Comparison of ENCODE assay signal across 1 cellular context in the genomic region with DNA sequence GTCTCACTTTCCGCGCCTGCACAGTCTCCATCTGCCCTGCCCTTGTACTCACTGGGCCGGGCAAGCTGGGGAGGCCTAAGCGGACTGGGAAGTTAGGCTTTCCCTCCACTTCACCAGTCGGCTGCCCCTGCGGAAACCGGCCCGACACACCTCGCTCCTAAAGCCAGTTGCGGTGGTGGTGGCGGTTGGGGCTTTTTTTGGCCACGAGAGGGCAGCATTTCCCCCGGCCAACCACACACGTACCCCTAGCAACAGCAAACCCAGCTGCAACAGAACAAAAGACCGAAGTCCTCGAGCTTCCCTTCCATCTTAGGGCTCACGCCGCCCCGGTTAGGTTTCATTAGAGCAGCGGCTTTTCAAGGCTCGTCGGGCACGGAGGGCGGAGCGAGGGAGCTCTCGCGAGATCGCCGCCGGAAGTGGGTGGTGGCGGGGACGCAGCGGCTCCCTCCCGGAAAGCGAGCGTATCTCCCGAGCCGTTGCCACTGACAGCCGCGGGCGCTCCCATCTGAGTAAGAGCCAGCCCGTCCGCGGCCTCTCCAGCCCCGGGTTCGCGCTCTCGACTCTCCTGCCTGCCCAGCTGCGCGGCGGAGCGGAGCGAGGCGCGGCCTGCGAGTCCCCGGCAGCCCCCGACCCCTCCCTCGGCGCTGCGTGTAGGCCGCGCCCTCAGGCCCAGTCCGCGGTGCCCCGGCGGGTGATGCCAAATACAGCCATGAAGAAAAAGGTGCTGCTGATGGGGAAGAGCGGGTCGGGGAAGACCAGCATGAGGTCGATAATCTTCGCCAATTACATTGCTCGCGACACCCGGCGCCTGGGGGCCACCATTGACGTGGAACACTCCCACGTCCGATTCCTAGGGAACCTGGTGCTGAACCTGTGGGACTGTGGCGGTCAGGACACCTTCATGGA.
TF ChIP-seq lines count a peak whose summit lies in the region.

A gene with protein sequence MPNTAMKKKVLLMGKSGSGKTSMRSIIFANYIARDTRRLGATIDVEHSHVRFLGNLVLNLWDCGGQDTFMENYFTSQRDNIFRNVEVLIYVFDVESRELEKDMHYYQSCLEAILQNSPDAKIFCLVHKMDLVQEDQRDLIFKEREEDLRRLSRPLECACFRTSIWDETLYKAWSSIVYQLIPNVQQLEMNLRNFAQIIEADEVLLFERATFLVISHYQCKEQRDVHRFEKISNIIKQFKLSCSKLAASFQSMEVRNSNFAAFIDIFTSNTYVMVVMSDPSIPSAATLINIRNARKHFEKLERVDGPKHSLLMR (plus strand): TSS at position 462 of the 906 bp plus-strand sequence. CDS start 233 bp downstream, at position 695.

TF ChIP-seq in H1, 55 proteins besides CTCF, POLR2A, EP300 and RAD21:
- TF ChIP-seq BRCA1 (IDR thresholded peaks at IDR 0.05; ENCODE audit: low read depth, low read length) = peak; percentile 89
- peak; percentile 89 for TF ChIP-seq TBP (IDR thresholded peaks at IDR 0.05; ENCODE audit: low read depth, low read length)
- TF ChIP-seq CREB1 (IDR thresholded peaks at IDR 0.05) = peak; percentile 33; the same call in 1 of the 2 replicates
- TF ChIP-seq POLR2AphosphoS5 (IDR thresholded peaks at IDR 0.05; ENCODE audit: low read depth, low read length) = peak; percentile 77
- TF ChIP-seq, protein P1, sequence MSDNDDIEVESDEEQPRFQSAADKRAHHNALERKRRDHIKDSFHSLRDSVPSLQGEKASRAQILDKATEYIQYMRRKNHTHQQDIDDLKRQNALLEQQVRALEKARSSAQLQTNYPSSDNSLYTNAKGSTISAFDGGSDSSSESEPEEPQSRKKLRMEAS (IDR thresholded peaks at IDR 0.05) = peak; percentile 80
- TF ChIP-seq RFX5 (IDR thresholded peaks at IDR 0.05; ENCODE audit: borderline replicate concordance, low read depth, low read length) = peak; percentile 65; the same call in 1 of the 2 replicates
- TF ChIP-seq GTF2F1 (IDR thresholded peaks at IDR 0.05; ENCODE audit: borderline replicate concordance, low read depth, low read length) = peak; percentile 73
- no peak for TF ChIP-seq BCL11A (IDR thresholded peaks at IDR 0.05; ENCODE audit: low read depth in 2 of 2, low read length in 2 of 2)
- no peak for TF ChIP-seq ZNF274 (IDR thresholded peaks at IDR 0.05; ENCODE audit: borderline replicate concordance, extremely low read depth, low read length)
- TF ChIP-seq CHD2 (IDR thresholded peaks at IDR 0.05; ENCODE audit: low read length) = peak; percentile 98
- peak; percentile 80 for TF ChIP-seq SAP30 (IDR thresholded peaks at IDR 0.05; ENCODE audit: insufficient read depth, insufficient replicate concordance, low read length)
- no peak for TF ChIP-seq CTBP2 (IDR thresholded peaks at IDR 0.05; ENCODE audit: borderline replicate concordance, insufficient read depth, insufficient read length, low read length)
- TF ChIP-seq YY1 (IDR thresholded peaks at IDR 0.05; ENCODE audit: low read depth, low read length) = peak; percentile 82; the same call in 1 of the 2 replicates
- TF ChIP-seq, protein P2, sequence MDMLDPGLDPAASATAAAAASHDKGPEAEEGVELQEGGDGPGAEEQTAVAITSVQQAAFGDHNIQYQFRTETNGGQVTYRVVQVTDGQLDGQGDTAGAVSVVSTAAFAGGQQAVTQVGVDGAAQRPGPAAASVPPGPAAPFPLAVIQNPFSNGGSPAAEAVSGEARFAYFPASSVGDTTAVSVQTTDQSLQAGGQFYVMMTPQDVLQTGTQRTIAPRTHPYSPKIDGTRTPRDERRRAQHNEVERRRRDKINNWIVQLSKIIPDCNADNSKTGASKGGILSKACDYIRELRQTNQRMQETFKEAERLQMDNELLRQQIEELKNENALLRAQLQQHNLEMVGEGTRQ (IDR thresholded peaks at IDR 0.05; ENCODE audit: low read length) = no peak
- TF ChIP-seq CEBPB (IDR thresholded peaks at IDR 0.05; ENCODE audit: low read depth, low read length) = no peak
- peak; percentile 88 for TF ChIP-seq TAF7 (optimal IDR thresholded peaks at IDR 0.05; ENCODE audit: borderline replicate concordance, low read depth, low read length)
- TF ChIP-seq TAF1 (IDR thresholded peaks at IDR 0.05; ENCODE audit: low read depth, low read length) = peak; percentile 90
- peak; percentile 92 for TF ChIP-seq RBBP5 (IDR thresholded peaks at IDR 0.05; ENCODE audit: borderline replicate concordance, low read depth, low read length)
- TF ChIP-seq HDAC2 (IDR thresholded peaks at IDR 0.05; ENCODE audit: borderline replicate concordance in 1 of 2, low read depth in 2 of 2, low read length in 2 of 2) = peak; percentile 1 to 71; a peak in 1 of 4 replicates
- peak; percentile 30 for TF ChIP-seq SP1 (IDR thresholded peaks at IDR 0.05; ENCODE audit: low read depth, low read length)
- no peak for TF ChIP-seq SRF (IDR thresholded peaks at IDR 0.05; ENCODE audit: low read depth, low read length)
- TF ChIP-seq TEAD4 (IDR thresholded peaks at IDR 0.05; ENCODE audit: low read depth, low read length) = peak; percentile 54
- peak; percentile 79 for TF ChIP-seq KDM4A (IDR thresholded peaks at IDR 0.05; ENCODE audit: low read depth, low read length, severe bottlenecking)
- peak in 1 of 2 experiments; percentile 66; a peak in 2 of 4 replicates for TF ChIP-seq SIN3A (conservative IDR thresholded peaks at IDR 0.05 in 1 of 2, IDR thresholded peaks at IDR 0.05 in 1 of 2; ENCODE audit: low read depth in 1 of 2, low read length in 2 of 2)
- TF ChIP-seq KDM5A (IDR thresholded peaks at IDR 0.05; ENCODE audit: low read length) = no peak
- 0 out of 2 replicates have a peak, but pooled peaks have one; percentile 2 for TF ChIP-seq NRF1 (IDR thresholded peaks at IDR 0.05; ENCODE audit: low read depth, low read length)
- no peak for TF ChIP-seq CBX8 (IDR thresholded peaks at IDR 0.05; ENCODE audit: borderline replicate concordance, low read depth, low read length)
- no peak for TF ChIP-seq EZH2 (IDR thresholded peaks at IDR 0.05; ENCODE audit: low read depth, low read length, severe bottlenecking)
- TF ChIP-seq GABPA (IDR thresholded peaks at IDR 0.05; ENCODE audit: borderline replicate concordance, insufficient read depth, low read length) = peak; percentile 33; the same call in 1 of the 2 replicates
- peak; percentile 88 for TF ChIP-seq ASH2L (IDR thresholded peaks at IDR 0.05; ENCODE audit: low read length)
- TF ChIP-seq, protein P3, sequence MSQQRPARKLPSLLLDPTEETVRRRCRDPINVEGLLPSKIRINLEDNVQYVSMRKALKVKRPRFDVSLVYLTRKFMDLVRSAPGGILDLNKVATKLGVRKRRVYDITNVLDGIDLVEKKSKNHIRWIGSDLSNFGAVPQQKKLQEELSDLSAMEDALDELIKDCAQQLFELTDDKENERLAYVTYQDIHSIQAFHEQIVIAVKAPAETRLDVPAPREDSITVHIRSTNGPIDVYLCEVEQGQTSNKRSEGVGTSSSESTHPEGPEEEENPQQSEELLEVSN (IDR thresholded peaks at IDR 0.05) = no peak; the same call in 1 of the 2 replicates
- TF ChIP-seq PHF8 (conservative IDR thresholded peaks at IDR 0.05; ENCODE audit: low read depth, low read length) = peak; percentile 89
- TF ChIP-seq JUN (IDR thresholded peaks at IDR 0.05; ENCODE audit: low read depth, low read length) = no peak
- peak; percentile 91; the same call in 1 of the 2 replicates for TF ChIP-seq SP4 (IDR thresholded peaks at IDR 0.05; ENCODE audit: low read length)
- TF ChIP-seq, protein P4, sequence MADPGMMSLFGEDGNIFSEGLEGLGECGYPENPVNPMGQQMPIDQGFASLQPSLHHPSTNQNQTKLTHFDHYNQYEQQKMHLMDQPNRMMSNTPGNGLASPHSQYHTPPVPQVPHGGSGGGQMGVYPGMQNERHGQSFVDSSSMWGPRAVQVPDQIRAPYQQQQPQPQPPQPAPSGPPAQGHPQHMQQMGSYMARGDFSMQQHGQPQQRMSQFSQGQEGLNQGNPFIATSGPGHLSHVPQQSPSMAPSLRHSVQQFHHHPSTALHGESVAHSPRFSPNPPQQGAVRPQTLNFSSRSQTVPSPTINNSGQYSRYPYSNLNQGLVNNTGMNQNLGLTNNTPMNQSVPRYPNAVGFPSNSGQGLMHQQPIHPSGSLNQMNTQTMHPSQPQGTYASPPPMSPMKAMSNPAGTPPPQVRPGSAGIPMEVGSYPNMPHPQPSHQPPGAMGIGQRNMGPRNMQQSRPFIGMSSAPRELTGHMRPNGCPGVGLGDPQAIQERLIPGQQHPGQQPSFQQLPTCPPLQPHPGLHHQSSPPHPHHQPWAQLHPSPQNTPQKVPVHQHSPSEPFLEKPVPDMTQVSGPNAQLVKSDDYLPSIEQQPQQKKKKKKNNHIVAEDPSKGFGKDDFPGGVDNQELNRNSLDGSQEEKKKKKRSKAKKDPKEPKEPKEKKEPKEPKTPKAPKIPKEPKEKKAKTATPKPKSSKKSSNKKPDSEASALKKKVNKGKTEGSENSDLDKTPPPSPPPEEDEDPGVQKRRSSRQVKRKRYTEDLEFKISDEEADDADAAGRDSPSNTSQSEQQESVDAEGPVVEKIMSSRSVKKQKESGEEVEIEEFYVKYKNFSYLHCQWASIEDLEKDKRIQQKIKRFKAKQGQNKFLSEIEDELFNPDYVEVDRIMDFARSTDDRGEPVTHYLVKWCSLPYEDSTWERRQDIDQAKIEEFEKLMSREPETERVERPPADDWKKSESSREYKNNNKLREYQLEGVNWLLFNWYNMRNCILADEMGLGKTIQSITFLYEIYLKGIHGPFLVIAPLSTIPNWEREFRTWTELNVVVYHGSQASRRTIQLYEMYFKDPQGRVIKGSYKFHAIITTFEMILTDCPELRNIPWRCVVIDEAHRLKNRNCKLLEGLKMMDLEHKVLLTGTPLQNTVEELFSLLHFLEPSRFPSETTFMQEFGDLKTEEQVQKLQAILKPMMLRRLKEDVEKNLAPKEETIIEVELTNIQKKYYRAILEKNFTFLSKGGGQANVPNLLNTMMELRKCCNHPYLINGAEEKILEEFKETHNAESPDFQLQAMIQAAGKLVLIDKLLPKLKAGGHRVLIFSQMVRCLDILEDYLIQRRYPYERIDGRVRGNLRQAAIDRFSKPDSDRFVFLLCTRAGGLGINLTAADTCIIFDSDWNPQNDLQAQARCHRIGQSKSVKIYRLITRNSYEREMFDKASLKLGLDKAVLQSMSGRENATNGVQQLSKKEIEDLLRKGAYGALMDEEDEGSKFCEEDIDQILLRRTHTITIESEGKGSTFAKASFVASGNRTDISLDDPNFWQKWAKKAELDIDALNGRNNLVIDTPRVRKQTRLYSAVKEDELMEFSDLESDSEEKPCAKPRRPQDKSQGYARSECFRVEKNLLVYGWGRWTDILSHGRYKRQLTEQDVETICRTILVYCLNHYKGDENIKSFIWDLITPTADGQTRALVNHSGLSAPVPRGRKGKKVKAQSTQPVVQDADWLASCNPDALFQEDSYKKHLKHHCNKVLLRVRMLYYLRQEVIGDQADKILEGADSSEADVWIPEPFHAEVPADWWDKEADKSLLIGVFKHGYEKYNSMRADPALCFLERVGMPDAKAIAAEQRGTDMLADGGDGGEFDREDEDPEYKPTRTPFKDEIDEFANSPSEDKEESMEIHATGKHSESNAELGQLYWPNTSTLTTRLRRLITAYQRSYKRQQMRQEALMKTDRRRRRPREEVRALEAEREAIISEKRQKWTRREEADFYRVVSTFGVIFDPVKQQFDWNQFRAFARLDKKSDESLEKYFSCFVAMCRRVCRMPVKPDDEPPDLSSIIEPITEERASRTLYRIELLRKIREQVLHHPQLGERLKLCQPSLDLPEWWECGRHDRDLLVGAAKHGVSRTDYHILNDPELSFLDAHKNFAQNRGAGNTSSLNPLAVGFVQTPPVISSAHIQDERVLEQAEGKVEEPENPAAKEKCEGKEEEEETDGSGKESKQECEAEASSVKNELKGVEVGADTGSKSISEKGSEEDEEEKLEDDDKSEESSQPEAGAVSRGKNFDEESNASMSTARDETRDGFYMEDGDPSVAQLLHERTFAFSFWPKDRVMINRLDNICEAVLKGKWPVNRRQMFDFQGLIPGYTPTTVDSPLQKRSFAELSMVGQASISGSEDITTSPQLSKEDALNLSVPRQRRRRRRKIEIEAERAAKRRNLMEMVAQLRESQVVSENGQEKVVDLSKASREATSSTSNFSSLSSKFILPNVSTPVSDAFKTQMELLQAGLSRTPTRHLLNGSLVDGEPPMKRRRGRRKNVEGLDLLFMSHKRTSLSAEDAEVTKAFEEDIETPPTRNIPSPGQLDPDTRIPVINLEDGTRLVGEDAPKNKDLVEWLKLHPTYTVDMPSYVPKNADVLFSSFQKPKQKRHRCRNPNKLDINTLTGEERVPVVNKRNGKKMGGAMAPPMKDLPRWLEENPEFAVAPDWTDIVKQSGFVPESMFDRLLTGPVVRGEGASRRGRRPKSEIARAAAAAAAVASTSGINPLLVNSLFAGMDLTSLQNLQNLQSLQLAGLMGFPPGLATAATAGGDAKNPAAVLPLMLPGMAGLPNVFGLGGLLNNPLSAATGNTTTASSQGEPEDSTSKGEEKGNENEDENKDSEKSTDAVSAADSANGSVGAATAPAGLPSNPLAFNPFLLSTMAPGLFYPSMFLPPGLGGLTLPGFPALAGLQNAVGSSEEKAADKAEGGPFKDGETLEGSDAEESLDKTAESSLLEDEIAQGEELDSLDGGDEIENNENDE (IDR thresholded peaks at IDR 0.05; ENCODE audit: insufficient replicate concordance, low read length) = no peak
TF ChIP-seq in H1: peak in this region for 23.
